In the genomic region with DNA sequence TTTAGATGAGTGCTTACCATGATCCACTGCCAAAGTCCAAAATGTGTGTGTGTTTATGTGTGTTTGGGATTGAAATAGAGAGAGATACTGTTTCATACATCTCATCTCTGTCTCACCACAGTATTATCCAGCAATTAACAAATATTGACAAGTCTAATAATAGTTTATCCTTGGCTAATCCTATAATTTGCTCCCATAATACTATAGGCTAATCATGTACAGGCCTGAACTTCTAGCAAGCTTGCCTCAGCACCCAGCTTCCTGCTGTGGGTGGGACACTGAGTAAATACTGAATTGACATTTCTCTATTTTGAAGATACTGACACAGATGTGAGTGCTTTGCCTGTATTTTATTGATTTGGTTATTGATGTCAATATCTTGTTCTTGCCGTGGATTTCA, we compare ENCODE assay signal across 23 cellular contexts. TPM values are rescaled to one million over a fixed set of nuclear protein-coding genes. Genes with fewer than 3 reads are reported as not detected.
DNase-seq lines count a peak whose midpoint lies in the region; ATAC-seq and TF ChIP-seq lines count a peak whose summit lies in the region.
"Had no signal": no experiment of that assay in that cellular context is flagged by ENCODE, and none has a peak within 500 bp of the region (broad histone marks: within the 10 kb centered on the region; RNA-seq: fewer than 3 reads in every experiment).

No MANE protein-coding gene starts in this region.

- H3K4me1 ChIP-seq in testis = no peaks in the 10 kb centered on the region
- peaks cover 1 to 4% of the 10 kb centered on the region in 2 experiments for H3K4me1 ChIP-seq in trophoblast cell (ENCODE audit: control insufficient read depth in 1 of 2, insufficient read depth in 2 of 2, low read length in 2 of 2)

- no peak overlapping the region for H3K4ac ChIP-seq in trophoblast cell (ENCODE audit: low read depth, low read length)

- no peak overlapping the region for H3K23ac ChIP-seq in trophoblast cell (ENCODE audit: low read length)

- H2BK5ac ChIP-seq in trophoblast cell (ENCODE audit: low read depth, low read length, poor library complexity) = no peak overlapping the region

- H3K79me1 ChIP-seq in trophoblast cell (ENCODE audit: low read length) = no peaks in the 10 kb centered on the region

- no peak overlapping the region for H4K12ac ChIP-seq in trophoblast cell (ENCODE audit: low read depth, low read length)

- H2BK120ac ChIP-seq in trophoblast cell (ENCODE audit: insufficient read depth, low read length, poor library complexity) = no peak overlapping the region

- no peak overlapping the region for H2AK5ac ChIP-seq in trophoblast cell (ENCODE audit: low read length)

- H4K91ac ChIP-seq in trophoblast cell (ENCODE audit: low read depth, low read length) = no peak overlapping the region

- no peak overlapping the region for H3K4me2 ChIP-seq in trophoblast cell (ENCODE audit: low read length)

- H3K36me3 ChIP-seq in testis (ENCODE audit: low read depth, missing control alignments) (no peaks in the 10 kb centered on the region), trophoblast cell (ENCODE audit: control insufficient read depth in 1 of 2, insufficient read depth in 2 of 2, low read length in 2 of 2) (no peaks in the 10 kb centered on the region)

- no peak for TF ChIP-seq POLR2A in testis (IDR thresholded peaks at IDR 0.05)

- H2AFZ ChIP-seq in trophoblast cell (ENCODE audit: insufficient read depth, low read length, poor library complexity) = no peak overlapping the region
- H2AFZ ChIP-seq: GM23248 had no signal

- H3K27ac ChIP-seq in testis = no peak overlapping the region
- no peak overlapping the region for H3K27ac ChIP-seq in trophoblast cell (ENCODE audit: low read depth, low read length)
- H3K27ac ChIP-seq: GM23248 had no signal

- no peak overlapping the region for H3K9ac ChIP-seq in trophoblast cell (ENCODE audit: low read length)
- H3K9ac ChIP-seq: GM23248 had no signal

- H2BK12ac ChIP-seq in trophoblast cell (ENCODE audit: low read length) = no peak overlapping the region

- no peak for TF ChIP-seq CTCF in testis (IDR thresholded peaks at IDR 0.05)

- 71 to 76% methylated on average over 1 of the region's 1 CpG for WGBS in testis, 2 donors
- WGBS in trophoblast cell (ENCODE audit: extremely low coverage, insufficient coverage, insufficient read length) = no CpG with 5 or more reads among the region's 1 CpG

- intact Hi-C loops in testis (cut with DNase I; ENCODE audit: low total_unique reads) = no loop called here

- H3K4me3 ChIP-seq in testis (no peak overlapping the region), trophoblast cell (ENCODE audit: low read depth, low read length) (no peak overlapping the region)
- H3K4me3 ChIP-seq: GM23248, K562 had no signal

- H3K27me3 ChIP-seq in testis (no peaks in the 10 kb centered on the region), trophoblast cell (ENCODE audit: insufficient read depth, low read length) (no peaks in the 10 kb centered on the region)

- H3K14ac ChIP-seq in trophoblast cell (ENCODE audit: low read length) = no peak overlapping the region

- no peak overlapping the region for H4K8ac ChIP-seq in trophoblast cell (ENCODE audit: low read depth, low read length)

- DNase-seq in D341Med (ENCODE audit: low spot score) (peak; percentile 64), NCI-H146 (lab: John Stamatoyannopoulos, UW) (peak; percentile 94), NCI-H82 treated with DMSO at 0.1 percent for 48 hours (lab: John Stamatoyannopoulos, UW; ENCODE audit: unreplicated experiment) (peak; percentile 23), testis (no peak), trophoblast cell (no peak)
- DNase-seq in stimulated activated CD4-positive, alpha-beta T cell treated with anti-CD3 and anti-CD28 coated beads, Interleukin-4, amount 100 ng/mL, for 4 hours = no peak
- DNase-seq: DMS53; GM23248; H9; Kasumi-1; MV-4-11; NCI-H2029; NCI-H446; NCI-H524 treated with DMSO at 0.1 percent for 48 hours; NK-92 treated with Interleukin-12 subunit alpha and Interleukin-12 subunit beta, amount 100 ng/mL, for 24 hours had no signal

- H3K18ac ChIP-seq in trophoblast cell (ENCODE audit: low read length) = no peak overlapping the region

- peak; percentile 69 for ATAC-seq in esophagus mucosa
- ATAC-seq: K562, PC-3, SK-N-SH treated with all-trans-retinoic acid at 6 μM for 48 hours had no signal

- H3K9me3 ChIP-seq in testis = no peaks in the 10 kb centered on the region
- no peaks in the 10 kb centered on the region for H3K9me3 ChIP-seq in trophoblast cell (ENCODE audit: insufficient read depth, low read depth, low read length)

- H3K79me2 ChIP-seq in trophoblast cell (ENCODE audit: control insufficient read depth, insufficient read depth, low read length, poor library complexity) = no peaks in the 10 kb centered on the region

RNA-seq across cellular contexts. Expression of a gene that starts 35.3 kb away (rescaled TPM):
- total RNA-seq in esophagus mucosa (not detected), testis (1 to 10 TPM; 4.3 to 8.4 TPM)
- polyA plus RNA-seq in testis (ENCODE audit: insufficient read depth, low read depth, low replicate concordance) = 4.7 TPM
- not detected in 2 replicates for polyA plus RNA-seq in trophoblast cell (2013)
- total RNA-seq: A172, Daoy, GM23248, H9, K562, MCF 10A, PC-3 had no signal
- polyA plus RNA-seq: BJ, GM23248 had no signal

Comparison
In these comparisons a context has a peak if more than half of its experiments do, and no peak if none do; other contexts are left out.
1. DNase-seq: peak in D341Med (single experiment), NCI-H146 (single experiment) and NCI-H82 treated with DMSO at 0.1 percent for 48 hours (single experiment); none in testis (single experiment), stimulated activated CD4-positive, alpha-beta T cell treated with anti-CD3 and anti-CD28 coated beads, Interleukin-4, amount 100 ng/mL, for 4 hours (0 of 2) and trophoblast cell (0 of 2).